ENCODE assay signal across 8 cellular contexts in genomic region chrX:124917011-124917410, GRCh38. TPM values are rescaled to one million over a fixed set of nuclear protein-coding genes. Genes with fewer than 3 reads are reported as not detected.
"Had no signal": no experiment of that assay in that cellular context is flagged by ENCODE, and none has a peak within 500 bp of the region (broad histone marks: within the 10 kb centered on the region; RNA-seq: fewer than 3 reads in every experiment).

No MANE protein-coding gene starts in this region.

- H3K4me1 Mint-ChIP-seq: GM23338, H9 had no signal

- H3K36me3 ChIP-seq: HAP-1 had no signal

- DNase-seq: GM23248, GOT3, H7, H9, HCEC 1CT, HFFc6 had no signal

- H3K9me3 Mint-ChIP-seq: GM23338, H9 had no signal

- H3K9me3 ChIP-seq: HAP-1 had no signal

- H3K4me3 ChIP-seq: GM23248, GM23338, HAP-1 had no signal

- H3K27ac Mint-ChIP-seq: GM23338, H9, HFFc6 had no signal

- H3K4me1 ChIP-seq: HAP-1 had no signal

- H3K4me3 Mint-ChIP-seq: GM23338, H9, HFFc6 had no signal

RNA-seq across cellular contexts. Expression of gene TENM1, which starts 46.6 kb away (rescaled TPM):
- total RNA-seq: GM23248, HFFc6 had no signal
